Comparison of ENCODE assay signal across 22 cellular contexts in genomic region chr3:14194865-14195264, GRCh38.
"Had no signal": no experiment of that assay in that cellular context is flagged by ENCODE, and none has a peak within 500 bp of the region (broad histone marks: within the 10 kb centered on the region; RNA-seq: fewer than 3 reads in every experiment).

No MANE protein-coding gene starts in this region.

- H3K27me3 Mint-ChIP-seq: naive thymus-derived CD4-positive, alpha-beta T cell; natural killer cell treated with Interleukin-12 subunit alpha and Interleukin-12 subunit beta and Interleukin-15 and Interleukin-18, amount 100 ng/mL, for 72 hours; progenitor cell of endocrine pancreas; stimulated activated naive CD8-positive, alpha-beta T cell treated with anti-CD3 and anti-CD28 coated beads, Interleukin-15, Interleukin-2, amounts not matched to agents 100 ng/mL and 50 ng/mL, for 24 hours; type B pancreatic cell had no signal

- ATAC-seq: left colon; mucosa of descending colon; naive thymus-derived CD4-positive, alpha-beta T cell; natural killer cell treated with Interleukin-12 subunit alpha and Interleukin-12 subunit beta and Interleukin-15 and Interleukin-18, amount 100 ng/mL, for 72 hours; right lobe of liver had no signal

- H3K27ac Mint-ChIP-seq: natural killer cell treated with Interleukin-12 subunit alpha and Interleukin-12 subunit beta and Interleukin-15 and Interleukin-18, amount 100 ng/mL, for 72 hours; progenitor cell of endocrine pancreas; stimulated activated naive CD8-positive, alpha-beta T cell treated with anti-CD3 and anti-CD28 coated beads, Interleukin-15, Interleukin-2, amounts not matched to agents 100 ng/mL and 50 ng/mL, for 24 hours; type B pancreatic cell had no signal

- DNase-seq: islet precursor cell; left colon; left lung; lower lobe of right lung; mammary epithelial cell; midbrain; mucosa of descending colon; naive thymus-derived CD4-positive, alpha-beta T cell; ovary; right lobe of liver; stimulated activated CD4-positive, alpha-beta T cell treated with anti-CD3 and anti-CD28 coated beads, Interleukin-1b, Interleukin-23, amount 100 ng/mL, for 48 hours; stimulated activated CD4-positive, alpha-beta T cell treated with anti-CD3 and anti-CD28 coated beads, Interleukin-2, amount 100 ng/mL, for 48 hours; stimulated activated CD4-positive, alpha-beta T cell treated with anti-CD3 and anti-CD28 coated beads, Interleukin-4, amount 100 ng/mL, for 4 hours; stimulated activated CD8-positive, alpha-beta memory T cell treated with anti-CD3 and anti-CD28 coated beads, Interleukin-4, amount 100 ng/mL, for 48 hours; stimulated activated naive CD4-positive, alpha-beta T cell; uterus had no signal

- H3K9me3 Mint-ChIP-seq: naive thymus-derived CD4-positive, alpha-beta T cell; natural killer cell treated with Interleukin-12 subunit alpha and Interleukin-12 subunit beta and Interleukin-15 and Interleukin-18, amount 100 ng/mL, for 72 hours; stimulated activated naive CD8-positive, alpha-beta T cell treated with anti-CD3 and anti-CD28 coated beads, Interleukin-15, Interleukin-2, amounts not matched to agents 100 ng/mL and 50 ng/mL, for 24 hours; type B pancreatic cell had no signal

- H3K9me3 ChIP-seq: left lung, lower lobe of right lung, mucosa of descending colon, ovary, right atrium auricular region, right lobe of liver, tibial nerve, uterus had no signal

- H3K4me3 Mint-ChIP-seq: naive thymus-derived CD4-positive, alpha-beta T cell; natural killer cell treated with Interleukin-12 subunit alpha and Interleukin-12 subunit beta and Interleukin-15 and Interleukin-18, amount 100 ng/mL, for 72 hours; stimulated activated naive CD8-positive, alpha-beta T cell treated with anti-CD3 and anti-CD28 coated beads, Interleukin-15, Interleukin-2, amounts not matched to agents 100 ng/mL and 50 ng/mL, for 24 hours; type B pancreatic cell had no signal
